ENCODE assay signal across 14 cellular contexts in genomic region chr10:76779163-76779820, GRCh38.
DNase-seq lines count a peak whose midpoint lies in the region; ATAC-seq and TF ChIP-seq lines count a peak whose summit lies in the region.
"Had no signal": no experiment of that assay in that cellular context is flagged by ENCODE, and none has a peak within 500 bp of the region (broad histone marks: within the 10 kb centered on the region; RNA-seq: fewer than 3 reads in every experiment).

No MANE protein-coding gene starts in this region.

- peaks cover 9 to 11% of the 10 kb centered on the region in 2 donors for H3K4me1 ChIP-seq in thoracic aorta (ENCODE audit: control insufficient read depth in 1 of 2, low read depth in 2 of 2)
- H3K4me1 ChIP-seq: upper lobe of left lung had no signal

- peaks cover 2% of the 10 kb centered on the region for H3K9me3 ChIP-seq in thoracic aorta

- no peak overlapping the region for H3K4me3 ChIP-seq in astrocyte of the spinal cord (ENCODE audit: low read depth, low read length)
- no peak overlapping the region for H3K4me3 ChIP-seq in kidney epithelial cell (ENCODE audit: low read depth, low read length)
- H3K4me3 ChIP-seq in thoracic aorta: no peak overlapping the region
- H3K4me3 ChIP-seq: upper lobe of left lung had no signal

- DNase-seq in NCI-H146 (lab: John Stamatoyannopoulos, UW) (peak; percentile 6), NCI-H146 treated with DMSO at 0.1 percent for 48 hours (lab: John Stamatoyannopoulos, UW; ENCODE audit: unreplicated experiment) (no peak), astrocyte of the spinal cord (ENCODE audit: low read depth, low spot score) (peak; percentile 84), kidney epithelial cell (ENCODE audit: low read depth) (peak; percentile 9), thoracic aorta (ENCODE audit: low spot score) (no peak), T1000 (lab: John Stamatoyannopoulos, UW) (no peak)
- DNase-seq in activated CD4-positive, alpha-beta T cell treated with anti-CD3 and anti-CD28 coated beads, Interleukin-2, amount 10 ng/mL, durations not matched to agents 24 days and 14 days: no peak
- DNase-seq: activated B cell treated with CpG ODN at 0.5 μM for 24 hours; activated naive CD4-positive, alpha-beta T cell treated with anti-CD3 and anti-CD28 coated beads, Interleukin-2, amount 10 ng/mL, durations not matched to agents 7 days and 5 days; NCI-H1105; stimulated activated CD4-positive, alpha-beta T cell treated with anti-CD3 and anti-CD28 coated beads, Interleukin-4, amount 100 ng/mL, for 4 hours; upper lobe of left lung had no signal

- H3K36me3 ChIP-seq in kidney epithelial cell (ENCODE audit: control insufficient read depth, insufficient read depth, low read length): no peaks in the 10 kb centered on the region
- no peaks in the 10 kb centered on the region for H3K36me3 ChIP-seq in thoracic aorta
- H3K36me3 ChIP-seq: upper lobe of left lung had no signal

- TF ChIP-seq CTCF in astrocyte of the spinal cord (IDR thresholded peaks at IDR 0.05; ENCODE audit: low read depth, low read length) (peak; percentile 36), kidney epithelial cell (IDR thresholded peaks at IDR 0.05; ENCODE audit: insufficient read depth, low read length, poor library complexity, severe bottlenecking) (no peak), thoracic aorta (IDR thresholded peaks at IDR 0.05) (no peak)

- H3K4me1 Mint-ChIP-seq in activated CD4-positive, alpha-beta T cell treated with anti-CD3 and anti-CD28 coated beads, Interleukin-2, amount 10 ng/mL, durations not matched to agents 24 days and 14 days: no peaks in the 10 kb centered on the region
- H3K4me1 Mint-ChIP-seq: activated naive CD4-positive, alpha-beta T cell treated with anti-CD3 and anti-CD28 coated beads, Interleukin-2, amount 10 ng/mL, durations not matched to agents 7 days and 5 days had no signal

- intact Hi-C loops in activated CD4-positive, alpha-beta T cell treated with anti-CD3 and anti-CD28 coated beads, Interleukin-2, amount 10 ng/mL, durations not matched to agents 24 days and 14 days (cut with micrococcal nuclease): no loop called here

- in situ Hi-C loops in astrocyte of the spinal cord (cut with HindIII; ENCODE audit: low sequenced_read_pairs): no loop called here

- H3K27me3 ChIP-seq in kidney epithelial cell (ENCODE audit: control insufficient read depth, insufficient read depth, low read length) (peaks cover 3% of the 10 kb centered on the region), thoracic aorta (replicated peaks; ENCODE audit: insufficient read depth) (no peaks in the 10 kb centered on the region)
- H3K27me3 ChIP-seq: upper lobe of left lung had no signal

- H3K4me3 Mint-ChIP-seq in activated CD4-positive, alpha-beta T cell treated with anti-CD3 and anti-CD28 coated beads, Interleukin-2, amount 10 ng/mL, durations not matched to agents 24 days and 14 days: no peak overlapping the region
- H3K4me3 Mint-ChIP-seq: activated B cell treated with CpG ODN at 0.5 μM for 24 hours; activated naive CD4-positive, alpha-beta T cell treated with anti-CD3 and anti-CD28 coated beads, Interleukin-2, amount 10 ng/mL, durations not matched to agents 7 days and 5 days had no signal

- H3K27ac Mint-ChIP-seq in activated CD4-positive, alpha-beta T cell treated with anti-CD3 and anti-CD28 coated beads, Interleukin-2, amount 10 ng/mL, durations not matched to agents 24 days and 14 days: no peak overlapping the region
- H3K27ac Mint-ChIP-seq: activated B cell treated with CpG ODN at 0.5 μM for 24 hours; activated naive CD4-positive, alpha-beta T cell treated with anti-CD3 and anti-CD28 coated beads, Interleukin-2, amount 10 ng/mL, durations not matched to agents 7 days and 5 days had no signal

- H3K9me3 Mint-ChIP-seq in activated CD4-positive, alpha-beta T cell treated with anti-CD3 and anti-CD28 coated beads, Interleukin-2, amount 10 ng/mL, durations not matched to agents 24 days and 14 days: no peaks in the 10 kb centered on the region

- peak overlapping the region in 1 of 2 donors; percentile 50 for H3K27ac ChIP-seq in thoracic aorta
- H3K27ac ChIP-seq: upper lobe of left lung had no signal

- no peaks in the 10 kb centered on the region for H3K27me3 Mint-ChIP-seq in activated CD4-positive, alpha-beta T cell treated with anti-CD3 and anti-CD28 coated beads, Interleukin-2, amount 10 ng/mL, durations not matched to agents 24 days and 14 days
- H3K27me3 Mint-ChIP-seq: activated naive CD4-positive, alpha-beta T cell treated with anti-CD3 and anti-CD28 coated beads, Interleukin-2, amount 10 ng/mL, durations not matched to agents 7 days and 5 days had no signal

- ATAC-seq in thoracic aorta (ENCODE audit: insufficient number of reproducible peaks, low FRiP score, low read depth): peak; percentile 55
- ATAC-seq in HG03139 (IDR thresholded peaks at IDR 0.05; ENCODE audit: unreplicated experiment): no peak
- ATAC-seq: esophagus mucosa had no signal

- H3K36me3 Mint-ChIP-seq in activated CD4-positive, alpha-beta T cell treated with anti-CD3 and anti-CD28 coated beads, Interleukin-2, amount 10 ng/mL, durations not matched to agents 24 days and 14 days (ENCODE audit: low read depth): no peaks in the 10 kb centered on the region
- H3K36me3 Mint-ChIP-seq: activated naive CD4-positive, alpha-beta T cell treated with anti-CD3 and anti-CD28 coated beads, Interleukin-2, amount 10 ng/mL, durations not matched to agents 7 days and 5 days had no signal

Comparison
In these comparisons a context has a peak if more than half of its experiments do, and no peak if none do; other contexts are left out.
1. DNase-seq: peak in NCI-H146 (single experiment), astrocyte of the spinal cord (single experiment) and kidney epithelial cell (single experiment); none in NCI-H146 treated with DMSO at 0.1 percent for 48 hours (single experiment), thoracic aorta (single experiment), activated CD4-positive, alpha-beta T cell treated with anti-CD3 and anti-CD28 coated beads, Interleukin-2, amount 10 ng/mL, durations not matched to agents 24 days and 14 days (single experiment) and T1000 (single experiment).